Comparison of ENCODE assay signal across 1 cellular context in genomic region chr16:5097470-5098220, GRCh38.
TF ChIP-seq lines count a peak whose summit lies in the region.
"Not testable (repeated sequence)": the region's sequence is repeated elsewhere in the genome, so short reads cannot be mapped to it uniquely, and the experiment has no call there.

Gene EEF2KMT (minus strand): TSS chr16:5097795. CDS start chr16:5097739, 56 bp downstream.

TF ChIP-seq in HepG2, 621 proteins besides CTCF, POLR2A, EP300 and RAD21 (continued from another document and continues in another):
- TF ChIP-seq HOXA3 (CRISPR knock-in tag; IDR thresholded peaks at IDR 0.05) (peak; percentile 71), BRD4 (CRISPR knock-in tag; IDR thresholded peaks at IDR 0.05) (peak; percentile 77; the same call in 1 of the 2 replicates), SP5 (CRISPR knock-in tag; IDR thresholded peaks at IDR 0.05; ENCODE audit: borderline replicate concordance, low read depth) (peak; percentile 35; the same call in 1 of the 2 replicates), ZNF33B (CRISPR knock-in tag; IDR thresholded peaks at IDR 0.05) (peak; percentile 25), EED (CRISPR knock-in tag; IDR thresholded peaks at IDR 0.05) (peak; percentile 87; the same call in 1 of the 2 replicates), ZBTB7B (CRISPR knock-in tag; IDR thresholded peaks at IDR 0.05) (peak; percentile 30; the same call in 1 of the 2 replicates), ZNF691 (CRISPR knock-in tag; IDR thresholded peaks at IDR 0.05; ENCODE audit: borderline replicate concordance, low read depth) (peak; percentile 13; the same call in 1 of the 2 replicates), BRCA1 (CRISPR knock-in tag; IDR thresholded peaks at IDR 0.05) (peak; percentile 61; the same call in 1 of the 2 replicates), ZNF446 (CRISPR knock-in tag; IDR thresholded peaks at IDR 0.05) (peak; percentile 84; the same call in 1 of the 2 replicates), XBP1 (CRISPR knock-in tag; IDR thresholded peaks at IDR 0.05) (peak; percentile 72; the same call in 1 of the 2 replicates), MEIS1 (CRISPR knock-in tag; IDR thresholded peaks at IDR 0.05; ENCODE audit: borderline replicate concordance) (peak; percentile 95), EEA1 (CRISPR knock-in tag; IDR thresholded peaks at IDR 0.05; ENCODE audit: borderline replicate concordance) (peak; percentile 83), BCL6 (CRISPR knock-in tag; IDR thresholded peaks at IDR 0.05) (peak; percentile 51; the same call in 1 of the 2 replicates), PHF20 (CRISPR knock-in tag; IDR thresholded peaks at IDR 0.05) (peak; percentile 65), ZNF441 (CRISPR knock-in tag; IDR thresholded peaks at IDR 0.05; ENCODE audit: borderline replicate concordance) (peak; percentile 9; the same call in 1 of the 2 replicates), THAP9 (CRISPR knock-in tag; IDR thresholded peaks at IDR 0.05; ENCODE audit: borderline replicate concordance) (peak; percentile 67; the same call in 1 of the 2 replicates), MXD4 (CRISPR knock-in tag; IDR thresholded peaks at IDR 0.05) (peak; percentile 96), ZNF800 (CRISPR knock-in tag; IDR thresholded peaks at IDR 0.05) (peak; percentile 82; the same call in 1 of the 2 replicates), SP1 (IDR thresholded peaks at IDR 0.05) (peak; percentile 51; the same call in 1 of the 2 replicates), SP1 (CRISPR knock-in tag; IDR thresholded peaks at IDR 0.05) (peak; percentile 79), JUND (CRISPR knock-in tag; IDR thresholded peaks at IDR 0.05) (peak; percentile 41; the same call in 1 of the 2 replicates), ZFYVE20 (CRISPR knock-in tag; IDR thresholded peaks at IDR 0.05; ENCODE audit: borderline replicate concordance, low read depth) (0 out of 2 replicates have a peak, but pooled peaks have one; percentile 80), NONO (CRISPR knock-in tag; conservative IDR thresholded peaks at IDR 0.05) (peak; percentile 98), ZNF609 (CRISPR knock-in tag; IDR thresholded peaks at IDR 0.05; ENCODE audit: borderline replicate concordance) (peak; percentile 75), ZBTB14 (CRISPR knock-in tag; IDR thresholded peaks at IDR 0.05) (peak; percentile 50), ZNF225 (CRISPR knock-in tag; IDR thresholded peaks at IDR 0.05) (peak; percentile 55; the same call in 1 of the 2 replicates), PRDM10 (CRISPR knock-in tag; IDR thresholded peaks at IDR 0.05; ENCODE audit: low read depth) (0 out of 2 replicates have a peak, but pooled peaks have one; percentile 15), ZBTB10 (CRISPR knock-in tag; IDR thresholded peaks at IDR 0.05; ENCODE audit: borderline replicate concordance) (peak; percentile 60; the same call in 1 of the 2 replicates), MED8 (CRISPR knock-in tag; IDR thresholded peaks at IDR 0.05; ENCODE audit: insufficient replicate concordance) (peak; percentile 88), ZNF350 (CRISPR knock-in tag; IDR thresholded peaks at IDR 0.05; ENCODE audit: borderline replicate concordance, low read depth) (peak; percentile 92), CBX5 (CRISPR knock-in tag; IDR thresholded peaks at IDR 0.05; ENCODE audit: borderline replicate concordance) (peak; percentile 24; the same call in 1 of the 2 replicates), ZNF556 (CRISPR knock-in tag; IDR thresholded peaks at IDR 0.05; ENCODE audit: borderline replicate concordance) (peak; percentile 92), ZMAT3 (CRISPR knock-in tag; conservative IDR thresholded peaks at IDR 0.05) (0 out of 2 replicates have a peak, but pooled peaks have one; percentile 93)
- TF ChIP-seq, protein P1, sequence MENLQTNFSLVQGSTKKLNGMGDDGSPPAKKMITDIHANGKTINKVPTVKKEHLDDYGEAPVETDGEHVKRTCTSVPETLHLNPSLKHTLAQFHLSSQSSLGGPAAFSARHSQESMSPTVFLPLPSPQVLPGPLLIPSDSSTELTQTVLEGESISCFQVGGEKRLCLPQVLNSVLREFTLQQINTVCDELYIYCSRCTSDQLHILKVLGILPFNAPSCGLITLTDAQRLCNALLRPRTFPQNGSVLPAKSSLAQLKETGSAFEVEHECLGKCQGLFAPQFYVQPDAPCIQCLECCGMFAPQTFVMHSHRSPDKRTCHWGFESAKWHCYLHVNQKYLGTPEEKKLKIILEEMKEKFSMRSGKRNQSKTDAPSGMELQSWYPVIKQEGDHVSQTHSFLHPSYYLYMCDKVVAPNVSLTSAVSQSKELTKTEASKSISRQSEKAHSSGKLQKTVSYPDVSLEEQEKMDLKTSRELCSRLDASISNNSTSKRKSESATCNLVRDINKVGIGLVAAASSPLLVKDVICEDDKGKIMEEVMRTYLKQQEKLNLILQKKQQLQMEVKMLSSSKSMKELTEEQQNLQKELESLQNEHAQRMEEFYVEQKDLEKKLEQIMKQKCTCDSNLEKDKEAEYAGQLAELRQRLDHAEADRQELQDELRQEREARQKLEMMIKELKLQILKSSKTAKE (CRISPR knock-in tag; IDR thresholded peaks at IDR 0.05; ENCODE audit: borderline replicate concordance), result peak; percentile 82
- not testable (repeated sequence) for TF ChIP-seq NONO (IDR thresholded peaks at IDR 0.05)
